ENCODE assay signal across 10 cellular contexts in genomic region chr20:17859616-17860232, GRCh38.
DNase-seq lines count a peak whose midpoint lies in the region; ATAC-seq and TF ChIP-seq lines count a peak whose summit lies in the region.
"Had no signal": no experiment of that assay in that cellular context is flagged by ENCODE, and none has a peak within 500 bp of the region (broad histone marks: within the 10 kb centered on the region; RNA-seq: fewer than 3 reads in every experiment).

No MANE protein-coding gene starts in this region.

- H3K27me3 ChIP-seq in liver (ENCODE audit: control insufficient read depth in 4 of 4, insufficient read depth in 4 of 4, low read length in 3 of 4): no peaks in the 10 kb centered on the region
- no peaks in the 10 kb centered on the region for H3K27me3 ChIP-seq in hepatocyte
- H3K27me3 ChIP-seq: Peyer's patch had no signal

- DNase-seq in DMS53 (lab: John Stamatoyannopoulos, UW) (peak; percentile 81), GM20000 (ENCODE audit: low spot score) (peak; percentile 50), T-cell (peak in 20 of 34 experiments; percentile 4 to 37 (median 16)), germinal center (ENCODE audit: low spot score) (no peak), hepatocyte (ENCODE audit: low spot score) (no peak)
- DNase-seq in activated T-helper 2 cell treated with anti-CD3 and anti-CD28 coated beads, Interferon-gamma antibody, Interleukin-2, Interleukin-4, amounts not matched to agents 10 μg/mL and 5 μg/mL and 100 μg/mL, durations not matched to agents 14 hours and 24 hours and 36 hours (ENCODE audit: low spot score): no peak

- H3K36me3 ChIP-seq in liver (ENCODE audit: control insufficient read depth in 4 of 4, insufficient read depth in 3 of 4, low read depth in 1 of 4, low read length in 3 of 4): no peaks in the 10 kb centered on the region
- H3K36me3 ChIP-seq in hepatocyte (replicated peaks; ENCODE audit: insufficient read depth, low read depth): no peaks in the 10 kb centered on the region
- H3K36me3 ChIP-seq: Peyer's patch had no signal

- POLR2A ChIA-PET in T-cell (lab: Charles Lee): no interaction called here

- H3K27ac Mint-ChIP-seq in T-cell: peak overlapping the region in 1 of 2 donors; percentile 35
- no peak overlapping the region for H3K27ac Mint-ChIP-seq in activated T-helper 2 cell treated with anti-CD3 and anti-CD28 coated beads, Interferon-gamma antibody, Interleukin-2, Interleukin-4, amounts not matched to agents 10 μg/mL and 5 μg/mL and 100 μg/mL, durations not matched to agents 14 hours and 24 hours and 36 hours

- 30% methylated on average over 22 of the region's 22 CpGs for WGBS in liver
- 70% methylated on average over 22 of the region's 22 CpGs for WGBS in hepatocyte (ENCODE audit: low lambda C conversion rate, missing lambda C conversion rate)

- peak; percentile 57 to 81 (median 67) for ATAC-seq in T-cell (replicated peaks in 1 of 4)
- ATAC-seq in HG02798 (IDR thresholded peaks at IDR 0.05; ENCODE audit: poor library complexity, unreplicated experiment): no peak
- ATAC-seq: sciatic nerve had no signal

- H3K27me3 Mint-ChIP-seq in T-cell: peaks cover 3 to 10% of the 10 kb centered on the region in 2 donors
- peaks cover 20% of the 10 kb centered on the region for H3K27me3 Mint-ChIP-seq in activated T-helper 2 cell treated with anti-CD3 and anti-CD28 coated beads, Interferon-gamma antibody, Interleukin-2, Interleukin-4, amounts not matched to agents 10 μg/mL and 5 μg/mL and 100 μg/mL, durations not matched to agents 14 hours and 24 hours and 36 hours (ENCODE audit: low read depth)

- TF ChIP-seq CTCF in GM20000 (IDR thresholded peaks at IDR 0.05; ENCODE audit: extremely low read depth, missing control alignments): no peak
- TF ChIP-seq CTCF in liver (IDR thresholded peaks at IDR 0.05; ENCODE audit: low read depth, low read length, missing input control): peak; percentile 10
- TF ChIP-seq CTCF in hepatocyte (IDR thresholded peaks at IDR 0.05; ENCODE audit: poor library complexity): no peak

- H3K9me3 ChIP-seq in liver (ENCODE audit: control insufficient read depth in 4 of 4, low read length in 3 of 4) (no peaks in the 10 kb centered on the region), hepatocyte (ENCODE audit: low read depth) (no peaks in the 10 kb centered on the region)
- H3K9me3 ChIP-seq: Peyer's patch had no signal

- no peaks in the 10 kb centered on the region for H3K79me2 ChIP-seq in hepatocyte

- no peaks in the 10 kb centered on the region for H3K36me3 Mint-ChIP-seq in T-cell
- H3K36me3 Mint-ChIP-seq in activated T-helper 2 cell treated with anti-CD3 and anti-CD28 coated beads, Interferon-gamma antibody, Interleukin-2, Interleukin-4, amounts not matched to agents 10 μg/mL and 5 μg/mL and 100 μg/mL, durations not matched to agents 14 hours and 24 hours and 36 hours (ENCODE audit: low read depth): no peaks in the 10 kb centered on the region

- H4K20me1 ChIP-seq in hepatocyte (ENCODE audit: insufficient read depth, poor library complexity, severe bottlenecking): no peaks in the 10 kb centered on the region

- H3K9ac ChIP-seq in liver (ENCODE audit: low read depth in 1 of 2, low read length in 2 of 2): no peak overlapping the region

- H3K9me2 ChIP-seq in hepatocyte (replicated peaks; ENCODE audit: insufficient read depth): no peaks in the 10 kb centered on the region

- peak overlapping the region in 1 of 3 donors; percentile 28 for H3K4me3 Mint-ChIP-seq in T-cell
- no peak overlapping the region for H3K4me3 Mint-ChIP-seq in activated T-helper 2 cell treated with anti-CD3 and anti-CD28 coated beads, Interferon-gamma antibody, Interleukin-2, Interleukin-4, amounts not matched to agents 10 μg/mL and 5 μg/mL and 100 μg/mL, durations not matched to agents 14 hours and 24 hours and 36 hours (ENCODE audit: low read depth)

- H3K4me3 ChIP-seq in liver (ENCODE audit: low read depth in 1 of 3, low read length in 3 of 3) (peak overlapping the region in 2 of 3 donors; percentile 25 to 30), hepatocyte (no peak overlapping the region)

- no peaks in the 10 kb centered on the region for H3K9me3 Mint-ChIP-seq in T-cell
- no peaks in the 10 kb centered on the region for H3K9me3 Mint-ChIP-seq in activated T-helper 2 cell treated with anti-CD3 and anti-CD28 coated beads, Interferon-gamma antibody, Interleukin-2, Interleukin-4, amounts not matched to agents 10 μg/mL and 5 μg/mL and 100 μg/mL, durations not matched to agents 14 hours and 24 hours and 36 hours

- intact Hi-C loops in activated T-helper 2 cell treated with anti-CD3 and anti-CD28 coated beads, Interferon-gamma antibody, Interleukin-2, Interleukin-4, amounts not matched to agents 10 μg/mL and 5 μg/mL and 100 μg/mL, durations not matched to agents 14 hours and 24 hours and 36 hours (cut with micrococcal nuclease): no loop called here

- peak; percentile 67 to 78 for TF ChIP-seq RAD21 in liver (IDR thresholded peaks at IDR 0.05)

- peak overlapping the region; percentile 71 to 87 for H3K27ac ChIP-seq in liver (ENCODE audit: low read depth in 1 of 2, low read length in 2 of 2)
- no peak overlapping the region for H3K27ac ChIP-seq in hepatocyte

- H2AFZ ChIP-seq in hepatocyte: no peak overlapping the region

- CTCF ChIA-PET in T-cell (lab: Charles Lee): interaction anchor here (0.6 to 0.7 kb wide), 2 partner anchors 8 to 77 kb away, joined by 3 read pairs; no protein-coding TSS in a partner anchor

- no peak overlapping the region for H3K4me2 ChIP-seq in hepatocyte

- H3K4me1 Mint-ChIP-seq in T-cell: peaks cover 15 to 47% (median 16%) of the 10 kb centered on the region in 3 donors
- H3K4me1 Mint-ChIP-seq in activated T-helper 2 cell treated with anti-CD3 and anti-CD28 coated beads, Interferon-gamma antibody, Interleukin-2, Interleukin-4, amounts not matched to agents 10 μg/mL and 5 μg/mL and 100 μg/mL, durations not matched to agents 14 hours and 24 hours and 36 hours (ENCODE audit: low read depth): peaks cover 34% of the 10 kb centered on the region

- H3K4me1 ChIP-seq in liver (ENCODE audit: control insufficient read depth in 4 of 4, insufficient read depth in 4 of 4, low read length in 3 of 4): peaks cover 29 to 60% (median 49%) of the 10 kb centered on the region in 4 donors
- peaks cover 29% of the 10 kb centered on the region for H3K4me1 ChIP-seq in hepatocyte (ENCODE audit: insufficient read depth)

TF ChIP-seq in liver, 16 proteins besides CTCF, POLR2A, EP300 and RAD21:
- no peak for TF ChIP-seq SP1 (IDR thresholded peaks at IDR 0.05)
- TF ChIP-seq JUND (IDR thresholded peaks at IDR 0.05): peak in 1 of 2 donors; percentile 13
- TF ChIP-seq ATF3 (IDR thresholded peaks at IDR 0.05): no peak
- TF ChIP-seq HNF4A (conservative IDR thresholded peaks at IDR 0.05): peak; percentile 38 to 57
- TF ChIP-seq YY1 (IDR thresholded peaks at IDR 0.05): no peak
- TF ChIP-seq EGR1 (IDR thresholded peaks at IDR 0.05; ENCODE audit: low read depth in 2 of 2): peak in 1 of 2 donors; percentile 11
- peak in 1 of 2 donors; percentile 39 for TF ChIP-seq RXRA (IDR thresholded peaks at IDR 0.05)
- TF ChIP-seq ZBTB33 (IDR thresholded peaks at IDR 0.05): no peak
- TF ChIP-seq MAX (IDR thresholded peaks at IDR 0.05): peak; percentile 9

Comparison
In these comparisons a context has a peak if more than half of its experiments do, and no peak if none do; other contexts are left out.
1. DNase-seq: peak in DMS53 (single experiment), GM20000 (single experiment) and T-cell (20 of 34); none in germinal center (single experiment), activated T-helper 2 cell treated with anti-CD3 and anti-CD28 coated beads, Interferon-gamma antibody, Interleukin-2, Interleukin-4, amounts not matched to agents 10 μg/mL and 5 μg/mL and 100 μg/mL, durations not matched to agents 14 hours and 24 hours and 36 hours (single experiment) and hepatocyte (single experiment).